Comparison of ENCODE assay signal across 23 cellular contexts in the genomic region with DNA sequence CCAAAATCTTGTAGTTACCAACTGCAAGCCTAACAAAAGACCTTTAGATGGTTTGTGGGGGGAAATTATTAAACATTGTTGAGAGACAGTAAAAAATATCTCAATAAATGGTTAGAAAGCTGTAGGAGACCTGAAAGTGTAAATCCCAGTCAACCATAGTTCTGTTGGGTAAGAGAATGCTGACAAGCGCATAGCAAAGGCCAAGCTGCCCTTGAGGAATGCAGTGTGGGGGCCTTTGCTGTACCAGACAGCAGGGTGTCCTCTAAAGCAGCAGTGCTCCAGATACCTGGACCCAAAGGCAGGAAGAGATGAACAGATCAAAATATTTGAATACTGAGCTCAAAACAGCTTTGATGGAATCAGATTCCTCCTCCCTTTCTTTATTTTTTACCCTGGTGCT.
"Had no signal": no experiment of that assay in that cellular context is flagged by ENCODE, and none has a peak within 500 bp of the region (broad histone marks: within the 10 kb centered on the region; RNA-seq: fewer than 3 reads in every experiment).

No MANE protein-coding gene starts in this region.

- H3K4me3 ChIP-seq: K562 had no signal

- H3K27ac ChIP-seq: HL-60, KMS-11 had no signal

- H3K4me1 Mint-ChIP-seq: T-cell had no signal

- H3K9ac ChIP-seq: KMS-11, SK-N-SH had no signal

- DNase-seq: Kasumi-1, MM.1S, NCI-H1092 treated with DMSO at 0.1 percent for 48 hours, NCI-H1436, NCI-H187, NCI-H2029, NCI-H2081 treated with DMSO at 0.1 percent for 48 hours, NCI-H2171, NCI-H226, NCI-H446, NCI-H510A, NCI-H524 treated with DMSO at 0.1 percent for 48 hours, NCI-H69, NCI-H774, RPMI8226, SHP77, SK-N-SH, SW 1271, T-cell had no signal

- H3K4me2 ChIP-seq: KMS-11, SK-N-SH had no signal

- H3K27ac Mint-ChIP-seq: IgD-negative memory B cell, T-cell had no signal

- H3K4me3 Mint-ChIP-seq: IgD-negative memory B cell, T-cell had no signal

- H3K27me3 Mint-ChIP-seq: IgD-negative memory B cell, T-cell had no signal

- ATAC-seq: K562, T-cell had no signal
